ENCODE assay signal across 11 cellular contexts in the genomic region with DNA sequence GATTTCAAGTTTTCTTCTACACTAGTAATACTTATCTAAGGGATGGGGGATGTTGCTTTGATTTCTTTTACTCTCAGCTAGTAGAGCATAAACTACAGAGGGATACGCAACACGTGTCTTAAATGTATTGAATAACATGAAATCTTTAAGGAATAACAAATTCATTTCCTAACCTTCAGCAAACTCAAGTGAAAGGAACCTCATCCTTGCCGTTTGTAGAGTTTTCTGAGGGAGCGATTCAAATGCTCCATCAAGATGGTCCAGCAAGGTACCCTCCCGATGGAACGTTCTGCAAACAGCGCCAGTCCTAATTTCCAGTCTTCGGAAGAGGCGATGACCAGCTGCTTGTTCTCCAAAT.
"Had no signal": no experiment of that assay in that cellular context is flagged by ENCODE, and none has a peak within 500 bp of the region (broad histone marks: within the 10 kb centered on the region; RNA-seq: fewer than 3 reads in every experiment).

No MANE protein-coding gene starts in this region.

- H3K36me3 ChIP-seq: breast epithelium, gastrocnemius medialis had no signal

- H3K4me3 Mint-ChIP-seq: activated CD4-positive, alpha-beta T cell treated with anti-CD3 and anti-CD28 coated beads, Interleukin-2, amount 10 ng/mL, durations not matched to agents 7 days and 5 days; dendritic cell treated with granulocyte-macrophage colony-stimulating factor and Interleukin-4, amounts not matched to agents 40 ng/mL and 50 ng/mL, for 4 days; stimulated activated effector memory CD8-positive, alpha-beta T cell treated with anti-CD3 and anti-CD28 coated beads, Interleukin-12 subunit alpha, Interleukin-12 subunit beta, amount 100 ng/mL, for 72 hours; WTC11 had no signal

- H3K9me3 Mint-ChIP-seq: activated CD4-positive, alpha-beta T cell treated with anti-CD3 and anti-CD28 coated beads, Interleukin-2, amount 10 ng/mL, durations not matched to agents 7 days and 5 days; dendritic cell treated with granulocyte-macrophage colony-stimulating factor and Interleukin-4, amounts not matched to agents 40 ng/mL and 50 ng/mL, for 4 days; stimulated activated effector memory CD8-positive, alpha-beta T cell treated with anti-CD3 and anti-CD28 coated beads, Interleukin-12 subunit alpha, Interleukin-12 subunit beta, amount 100 ng/mL, for 72 hours; WTC11 had no signal

- FAIRE-seq: TTC549, urothelium cell line had no signal

- H3K27ac ChIP-seq: breast epithelium, gastrocnemius medialis, parathyroid adenoma had no signal

- H3K4me1 Mint-ChIP-seq: stimulated activated effector memory CD8-positive, alpha-beta T cell treated with anti-CD3 and anti-CD28 coated beads, Interleukin-12 subunit alpha, Interleukin-12 subunit beta, amount 100 ng/mL, for 72 hours had no signal

- H3K9me3 ChIP-seq: breast epithelium, gastrocnemius medialis had no signal

- ATAC-seq: stimulated activated effector memory CD8-positive, alpha-beta T cell treated with anti-CD3 and anti-CD28 coated beads, Interleukin-12 subunit alpha, Interleukin-12 subunit beta, amount 100 ng/mL, for 72 hours had no signal

- H3K9ac ChIP-seq: parathyroid adenoma had no signal

- H3K4me1 ChIP-seq: breast epithelium, gastrocnemius medialis had no signal

- DNase-seq: cerebellar nuclear complex had no signal

- H3K79me2 ChIP-seq: parathyroid adenoma had no signal

- H3K27ac Mint-ChIP-seq: activated CD4-positive, alpha-beta T cell treated with anti-CD3 and anti-CD28 coated beads, Interleukin-2, amount 10 ng/mL, durations not matched to agents 7 days and 5 days; dendritic cell treated with granulocyte-macrophage colony-stimulating factor and Interleukin-4, amounts not matched to agents 40 ng/mL and 50 ng/mL, for 4 days; stimulated activated effector memory CD8-positive, alpha-beta T cell treated with anti-CD3 and anti-CD28 coated beads, Interleukin-12 subunit alpha, Interleukin-12 subunit beta, amount 100 ng/mL, for 72 hours; WTC11 had no signal

- H3K4me3 ChIP-seq: gastrocnemius medialis, lung had no signal

- H3K36me3 Mint-ChIP-seq: stimulated activated effector memory CD8-positive, alpha-beta T cell treated with anti-CD3 and anti-CD28 coated beads, Interleukin-12 subunit alpha, Interleukin-12 subunit beta, amount 100 ng/mL, for 72 hours; WTC11 had no signal

- H3K27me3 ChIP-seq: breast epithelium, gastrocnemius medialis had no signal
